8 cellular contexts compared by ENCODE assay signal in the genomic region with DNA sequence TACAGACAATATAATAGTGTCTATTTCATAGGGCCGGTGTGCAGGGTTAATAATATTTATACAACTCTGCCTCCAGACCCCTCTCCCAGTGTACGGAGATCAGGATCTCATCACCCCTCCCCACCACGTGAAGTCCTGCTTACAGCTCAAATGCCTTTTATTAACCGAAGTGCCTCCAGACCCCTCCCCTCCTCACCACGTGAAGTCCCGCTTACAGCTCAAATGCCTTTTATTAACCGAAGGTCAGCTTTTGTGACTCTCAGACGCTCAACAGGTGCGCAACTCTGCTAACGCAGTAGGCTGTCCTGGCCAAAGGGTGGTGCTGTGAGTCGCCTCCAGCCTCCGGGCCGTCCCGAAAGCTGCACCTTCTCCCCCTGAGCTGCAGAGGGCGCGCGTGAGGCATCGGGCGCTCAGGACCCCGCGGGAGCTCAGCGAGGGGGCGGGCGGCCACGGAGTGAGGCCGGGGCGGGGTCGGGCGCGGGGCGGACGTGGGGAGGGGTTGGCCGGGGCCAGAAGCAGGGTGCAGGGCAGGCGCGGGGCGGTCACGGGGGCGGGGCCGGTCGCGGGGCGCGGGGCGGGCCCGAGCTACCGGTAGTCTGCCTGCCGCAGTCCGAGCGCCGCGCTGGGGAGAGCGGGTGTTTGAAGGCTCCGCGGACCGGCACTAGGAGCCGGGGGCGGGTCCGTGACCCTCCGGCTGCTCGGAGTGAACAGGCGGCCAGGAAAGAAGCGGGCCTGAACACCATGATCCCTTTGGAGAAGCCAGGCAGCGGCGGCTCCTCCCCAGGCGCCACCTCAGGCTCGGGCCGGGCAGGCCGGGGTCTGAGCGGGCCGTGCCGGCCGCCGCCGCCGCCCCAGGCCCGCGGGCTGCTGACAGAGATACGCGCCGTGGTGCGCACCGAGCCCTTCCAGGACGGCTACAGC. TPM values are rescaled to one million over a fixed set of nuclear protein-coding genes. Genes with fewer than 3 reads are reported as not detected.
DNase-seq lines count a peak whose midpoint lies in the region; ATAC-seq and TF ChIP-seq lines count a peak whose summit lies in the region.

STK17A (plus strand) TSS at position 606 of the 921 bp plus-strand sequence; CDS start at position 742, 136 bp downstream.

- peak; percentile 85 for TF ChIP-seq CTCF in CD4-positive, alpha-beta T cell (IDR thresholded peaks at IDR 0.05)
- TF ChIP-seq CTCF in activated CD8-positive, alpha-beta T cell treated with anti-CD3 and anti-CD28 coated beads for 36 hours (IDR thresholded peaks at IDR 0.05), result peak; percentile 98
- TF ChIP-seq CTCF in lung (IDR thresholded peaks at IDR 0.05; ENCODE audit: control extremely low read depth, extremely low read depth), result peak; percentile 100

- peak within 1 kb of the TSS; percentile 98 for H3K27ac Mint-ChIP-seq in CD4-positive, alpha-beta T cell
- peak within 1 kb of the TSS; percentile 93 for H3K27ac Mint-ChIP-seq in activated CD8-positive, alpha-beta T cell treated with anti-CD3 and anti-CD28 coated beads for 36 hours

- CTCF ChIA-PET in CD4-positive, alpha-beta T cell (lab: Charles Lee), result interaction anchor here (0.6 to 8.0 kb wide), 45 partner anchors 9 to 672 kb away, joined by 3 to 323 read pairs (median 8); partner anchors contain the start of genes COA1, MRPL32, MRPS24 and PSMA2
- CTCF ChIA-PET in activated CD8-positive, alpha-beta T cell treated with anti-CD3 and anti-CD28 coated beads for 36 hours (lab: Charles Lee), result interaction anchor here (0.6 to 12.9 kb wide), 83 partner anchors 8 to 654 kb away, joined by 3 to 452 read pairs (median 7); partner anchors contain the start of genes BLVRA, COA1, MRPL32 and MRPS24

- DNase-seq in CD4-positive, alpha-beta T cell, result peak; percentile 86 to 95 (median 93)
- DNase-seq in NCI-H82 treated with DMSO at 0.1 percent for 48 hours (lab: John Stamatoyannopoulos, UW; ENCODE audit: unreplicated experiment) (peak; percentile 86), lung (ENCODE audit: low spot score) (peak; percentile 93)
- peak; percentile 93 for DNase-seq in activated CD8-positive, alpha-beta T cell treated with anti-CD3 and anti-CD28 coated beads for 36 hours
- peak; percentile 92 for DNase-seq in effector CD4-positive, alpha-beta T cell
- peak; percentile 85 to 91 (median 88) for DNase-seq in stimulated activated CD4-positive, alpha-beta T cell treated with anti-CD3 and anti-CD28 coated beads, TNF-alpha, amount 100 ng/mL, for 48 hours (ENCODE audit: low read depth in 3 of 3)

- peaks cover 2 to 9% of the 10 kb centered on the region in 2 donors for H3K4me1 ChIP-seq in lung (ENCODE audit: control insufficient read depth in 2 of 2, insufficient read depth in 2 of 2, low read length in 2 of 2)

- H3K9me3 Mint-ChIP-seq in CD4-positive, alpha-beta T cell, result no peaks in the 10 kb centered on the region
- no peaks in the 10 kb centered on the region for H3K9me3 Mint-ChIP-seq in activated CD8-positive, alpha-beta T cell treated with anti-CD3 and anti-CD28 coated beads for 36 hours

- intact Hi-C loops in CD4-positive, alpha-beta T cell (cut with DNase I, micrococcal nuclease), result loop anchor here (1.0 to 5.0 kb wide), 6 partner anchors 70 to 650 kb away; partner anchors contain the start of genes MRPL32 (in 1 of the 2) and PSMA2 (in 1 of the 2)
- intact Hi-C loops in activated CD8-positive, alpha-beta T cell treated with anti-CD3 and anti-CD28 coated beads for 36 hours (cut with micrococcal nuclease), result loop anchor here (1.0 to 5.0 kb wide), 3 partner anchors 116 to 252 kb away; no protein-coding TSS in a partner anchor

- H3K4me3 ChIP-seq in lung, result peak within 1 kb of the TSS; percentile 63

- 1 to 2% methylated on average over 60 to 83 of the region's 83 CpGs for WGBS in lung, 2 donors

- H3K27ac ChIP-seq in CD4-positive, alpha-beta T cell (ENCODE audit: low read depth, low read length), result peak within 1 kb of the TSS; percentile 97
- H3K27ac ChIP-seq in lung (ENCODE audit: low read depth in 1 of 2, low read length in 1 of 2), result peak within 1 kb of the TSS; percentile 97

- peaks cover 38% of the 10 kb centered on the region for H3K4me1 Mint-ChIP-seq in CD4-positive, alpha-beta T cell (ENCODE audit: low read depth)
- peaks cover 15% of the 10 kb centered on the region for H3K4me1 Mint-ChIP-seq in activated CD8-positive, alpha-beta T cell treated with anti-CD3 and anti-CD28 coated beads for 36 hours (ENCODE audit: low read depth)

- no peaks in the 10 kb centered on the region for H3K27me3 ChIP-seq in CD4-positive, alpha-beta T cell (ENCODE audit: control insufficient read depth, insufficient read depth, low read length)
- H3K27me3 ChIP-seq in lung (ENCODE audit: control insufficient read depth, insufficient read depth), result no peaks in the 10 kb centered on the region

- H3K36me3 Mint-ChIP-seq in CD4-positive, alpha-beta T cell (ENCODE audit: low read depth), result peaks cover 41% of the 10 kb centered on the region
- peaks cover 8% of the 10 kb centered on the region for H3K36me3 Mint-ChIP-seq in activated CD8-positive, alpha-beta T cell treated with anti-CD3 and anti-CD28 coated beads for 36 hours (ENCODE audit: low read depth)

- peaks cover 21% of the 10 kb centered on the region for H3K27me3 Mint-ChIP-seq in CD4-positive, alpha-beta T cell
- H3K27me3 Mint-ChIP-seq in activated CD8-positive, alpha-beta T cell treated with anti-CD3 and anti-CD28 coated beads for 36 hours, result peaks cover 2% of the 10 kb centered on the region

- POLR2A ChIA-PET in CD4-positive, alpha-beta T cell (lab: Charles Lee), result interaction anchor here (0.5 to 12.4 kb wide), 46 partner anchors 9 to 1529 kb away, joined by 3 to 300 read pairs (median 6); partner anchors contain the start of genes COA1, MRPL32, MRPS24 and PSMA2
- POLR2A ChIA-PET in activated CD8-positive, alpha-beta T cell treated with anti-CD3 and anti-CD28 coated beads for 36 hours (lab: Charles Lee), result interaction anchor here (0.5 to 8.0 kb wide), 37 partner anchors 9 to 492 kb away, joined by 3 to 159 read pairs (median 4); partner anchors contain the start of genes BLVRA and COA1

- peak; percentile 71 for ATAC-seq in CD4-positive, alpha-beta T cell (ENCODE audit: poor library complexity)
- ATAC-seq in GM19397 (IDR thresholded peaks at IDR 0.05; ENCODE audit: unreplicated experiment) (peak; percentile 80), HG03571 (IDR thresholded peaks at IDR 0.05; ENCODE audit: unreplicated experiment) (peak; percentile 74), lung (ENCODE audit: insufficient read depth, low FRiP score) (peak; percentile 97)
- peak; percentile 85 for ATAC-seq in activated CD8-positive, alpha-beta T cell treated with anti-CD3 and anti-CD28 coated beads for 36 hours

- no peaks in the 10 kb centered on the region for H3K36me3 ChIP-seq in lung (ENCODE audit: control insufficient read depth in 2 of 2, insufficient read depth in 2 of 2, low read length in 2 of 2)

- peak within 1 kb of the TSS; percentile 95 for H3K4me3 Mint-ChIP-seq in CD4-positive, alpha-beta T cell
- peak within 1 kb of the TSS; percentile 93 for H3K4me3 Mint-ChIP-seq in activated CD8-positive, alpha-beta T cell treated with anti-CD3 and anti-CD28 coated beads for 36 hours

- H3K9me3 ChIP-seq in CD4-positive, alpha-beta T cell (ENCODE audit: control insufficient read depth, low read length), result no peaks in the 10 kb centered on the region
- H3K9me3 ChIP-seq in lung (ENCODE audit: control insufficient read depth in 2 of 2, insufficient read depth in 1 of 2, low read length in 1 of 2), result no peaks in the 10 kb centered on the region

RNA-seq across cellular contexts. Expression of gene STK17A, which starts in this region (rescaled TPM):
- total RNA-seq in CD4-positive, alpha-beta T cell, result 100 to 1,000 TPM; 213 to 218 TPM
- total RNA-seq in activated CD8-positive, alpha-beta T cell treated with anti-CD3 and anti-CD28 coated beads for 36 hours, result 10 to 100 TPM; 42.4 to 46.1 TPM
- 10 to 100 TPM; 25.8 to 34.7 TPM for total RNA-seq in lung
- 10 to 100 TPM; 11.7 to 18.2 TPM for polyA plus RNA-seq in lung

Comparison
In these comparisons a context has a peak if more than half of its experiments do, and no peak if none do; other contexts are left out.
1. Peak in every context shown above with its lines: DNase-seq, ATAC-seq, H3K4me3 ChIP-seq and H3K27ac ChIP-seq.
2. RNA of gene STK17A (total RNA-seq): 213 to 218 TPM in CD4-positive, alpha-beta T cell; 42.4 to 46.1 TPM in activated CD8-positive, alpha-beta T cell treated with anti-CD3 and anti-CD28 coated beads for 36 hours and 25.8 to 34.7 TPM in lung; every median in the first group is over 4 times any median in the second.